In the genomic region with DNA sequence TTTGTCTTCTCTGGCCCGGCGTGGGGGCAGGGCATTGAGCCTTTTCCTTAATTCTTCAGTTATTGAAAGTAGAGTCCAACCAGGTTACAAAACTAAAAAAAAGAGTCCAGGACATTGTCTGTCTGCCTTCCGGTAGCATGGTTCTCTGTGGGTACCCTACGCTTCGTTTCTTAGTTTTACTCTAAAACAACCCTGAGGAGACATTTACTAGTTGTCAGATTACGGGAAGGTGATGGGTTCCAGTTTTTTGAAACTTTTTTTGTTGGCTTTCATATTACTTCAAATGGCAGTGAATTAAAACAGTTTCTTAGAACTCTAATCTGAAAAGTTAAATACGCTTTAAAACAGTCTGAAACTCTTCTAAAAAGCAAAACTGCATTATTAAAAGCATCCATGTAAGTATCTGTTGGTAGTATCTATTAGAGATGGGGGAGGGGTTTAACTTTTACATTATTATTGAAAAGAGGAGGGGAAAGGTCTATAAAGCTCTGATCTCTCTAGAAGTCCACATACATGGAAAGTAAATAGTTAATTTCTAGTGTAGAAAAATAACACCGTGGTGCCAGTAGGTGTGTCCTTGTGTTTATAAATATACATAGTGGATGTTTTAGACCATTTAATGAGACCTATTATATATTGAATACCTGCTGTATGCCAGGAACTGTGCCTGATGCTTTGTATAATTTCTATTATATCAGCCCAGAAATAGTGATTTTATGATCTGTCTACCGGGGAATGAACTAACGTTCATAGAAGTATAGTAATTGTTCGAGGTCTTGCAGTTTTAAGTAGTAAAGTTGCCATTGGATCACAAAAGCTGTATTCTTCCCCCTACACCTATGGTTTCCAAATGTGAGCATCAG, we compare ENCODE assay signal across 7 cellular contexts. TPM values are rescaled to one million over a fixed set of nuclear protein-coding genes. Genes with fewer than 3 reads are reported as not detected.
DNase-seq lines count a peak whose midpoint lies in the region; TF ChIP-seq lines count a peak whose summit lies in the region.

No MANE protein-coding gene starts in this region.

- DNase-seq in NCI-H748 (lab: John Stamatoyannopoulos, UW; ENCODE audit: unreplicated experiment) (peak; percentile 51), cerebellar cortex (ENCODE audit: low spot score) (peak; percentile 65), mesenchymal stem cell (no peak), vagina (ENCODE audit: extremely low spot score in 2 of 2) (no peak), kidney tubule cell (ENCODE audit: low spot score) (no peak), NCI-H524 (lab: John Stamatoyannopoulos, UW) (no peak)

- 0% methylated on average over 3 of the region's 11 CpGs for WGBS in mesenchymal stem cell

- H2BK5ac ChIP-seq in mesenchymal stem cell (ENCODE audit: low read depth, low read length, poor library complexity, severe bottlenecking) = no peak overlapping the region

- intact Hi-C loops in vagina (cut with DNase I) = loop anchor here (2.0 to 5.0 kb wide), 2 partner anchors 37 to 98 kb away; a partner anchor contains a TSS

- H3K23ac ChIP-seq in mesenchymal stem cell (ENCODE audit: low read length in 2 of 2) = no peak overlapping the region

- H2AFZ ChIP-seq in mesenchymal stem cell (ENCODE audit: low read depth, low read length) = no peak overlapping the region

- H3K18ac ChIP-seq in mesenchymal stem cell (ENCODE audit: low read depth in 1 of 2, low read length in 2 of 2) = peak overlapping the region; percentile 99 to 100

- H3K27ac ChIP-seq in mesenchymal stem cell (ENCODE audit: low read length, poor library complexity, severe bottlenecking) = peak overlapping the region; percentile 75
- H3K27ac ChIP-seq in vagina = peak overlapping the region; percentile 100

- peak overlapping the region; percentile 100 for H4K91ac ChIP-seq in mesenchymal stem cell (ENCODE audit: low read length)

- H3K4me1 ChIP-seq in mesenchymal stem cell (ENCODE audit: control insufficient read depth, insufficient read depth, low read depth, low read length) (peaks cover 12% of the 10 kb centered on the region), vagina (peaks cover 51% of the 10 kb centered on the region)

- peak overlapping the region; percentile 99 for H4K8ac ChIP-seq in mesenchymal stem cell (ENCODE audit: low read length)

- no peaks in the 10 kb centered on the region for H3K9me3 ChIP-seq in mesenchymal stem cell (ENCODE audit: control insufficient read depth, low read length)
- H3K9me3 ChIP-seq in vagina = no peaks in the 10 kb centered on the region

- H2BK120ac ChIP-seq in mesenchymal stem cell (ENCODE audit: low read depth, low read length) = peak overlapping the region; percentile 99

- TF ChIP-seq POLR2A in GM19099 (IDR thresholded peaks at IDR 0.05; ENCODE audit: extremely low read depth, insufficient read length, low read depth) (peak; percentile 32), vagina (IDR thresholded peaks at IDR 0.05) (no peak)

- H3K4me3 ChIP-seq in mesenchymal stem cell (ENCODE audit: insufficient read depth in 1 of 2, low read depth in 1 of 2, low read length in 2 of 2) (peak overlapping the region; percentile 81 to 96), vagina (peak overlapping the region; percentile 72 to 96)

- peak overlapping the region; percentile 97 for H3K9ac ChIP-seq in mesenchymal stem cell (ENCODE audit: low read length)

- H3K79me1 ChIP-seq in mesenchymal stem cell (replicated peaks; ENCODE audit: low read length, poor library complexity, severe bottlenecking) = peaks cover 14% of the 10 kb centered on the region

- H2BK12ac ChIP-seq in mesenchymal stem cell (ENCODE audit: low read length in 2 of 2) = no peak overlapping the region

- peak overlapping the region; percentile 58 for H3K4me2 ChIP-seq in mesenchymal stem cell (ENCODE audit: low read length, poor library complexity, severe bottlenecking)

- H2AK5ac ChIP-seq in mesenchymal stem cell (ENCODE audit: low read length, severe bottlenecking) = peak overlapping the region; percentile 97

- H3K27me3 ChIP-seq in mesenchymal stem cell (ENCODE audit: control insufficient read depth in 1 of 2, insufficient read depth in 1 of 2, low read length in 2 of 2) = no peaks in the 10 kb centered on the region
- H3K27me3 ChIP-seq in vagina = no peaks in the 10 kb centered on the region

- no peak overlapping the region for H3K14ac ChIP-seq in mesenchymal stem cell (ENCODE audit: low read length in 2 of 2)

- no peak for TF ChIP-seq CTCF in vagina (IDR thresholded peaks at IDR 0.05)

- H3K36me3 ChIP-seq in mesenchymal stem cell (ENCODE audit: control insufficient read depth in 1 of 2, insufficient read depth in 2 of 2, low read depth in 1 of 2, low read length in 2 of 2) (peaks cover 4 to 6% of the 10 kb centered on the region in 2 experiments), vagina (no peaks in the 10 kb centered on the region)

- peak overlapping the region; percentile 93 to 100 for H3K4ac ChIP-seq in mesenchymal stem cell (ENCODE audit: low read depth in 1 of 2, low read length in 2 of 2)

- H2BK15ac ChIP-seq in mesenchymal stem cell (ENCODE audit: low read depth, poor library complexity, severe bottlenecking) = no peak overlapping the region

RNA-seq across cellular contexts. Expression of a gene that starts 2.3 kb away (rescaled TPM):
- polyA plus RNA-seq in mesenchymal stem cell (2013, experiment 1 of 2) = 3.9 TPM
- 3.5 TPM for polyA plus RNA-seq in mesenchymal stem cell (2013, experiment 2 of 2)
- 19.2 TPM for total RNA-seq in vagina

RNA-seq across cellular contexts. Expression of a gene that starts 38.2 kb away (rescaled TPM):
- 20.5 TPM for polyA plus RNA-seq in mesenchymal stem cell (2013, experiment 1 of 2)
- polyA plus RNA-seq in mesenchymal stem cell (2013, experiment 2 of 2) = 22.6 TPM
- 16.7 TPM for total RNA-seq in vagina

Comparison
In these comparisons a context has a peak if more than half of its experiments do, and no peak if none do; other contexts are left out.
1. DNase-seq: peak in NCI-H748 (single experiment) and cerebellar cortex (single experiment); none in mesenchymal stem cell (single experiment), vagina (0 of 2), kidney tubule cell (single experiment) and NCI-H524 (0 of 2).